ENCODE assay signal across 1 cellular context in genomic region chr14:76424359-76424758, GRCh38.
TF ChIP-seq lines count a peak whose summit lies in the region.

No MANE protein-coding gene starts in this region.

TF ChIP-seq in GM23338, 12 proteins besides CTCF, POLR2A, EP300 and RAD21 (continued from another document):
- TF ChIP-seq ZNF462 (CRISPR knock-in tag; IDR thresholded peaks at IDR 0.05), result no peak
- TF ChIP-seq ZNF331 (CRISPR knock-in tag; IDR thresholded peaks at IDR 0.05; ENCODE audit: low read depth), result no peak
- no peak for TF ChIP-seq ZNF114 (CRISPR knock-in tag; IDR thresholded peaks at IDR 0.05)
- no peak for TF ChIP-seq REST (IDR thresholded peaks at IDR 0.05; ENCODE audit: unreplicated experiment)
- no peak for TF ChIP-seq POLR2AphosphoS5 (IDR thresholded peaks at IDR 0.05; ENCODE audit: low read depth)
- TF ChIP-seq ETS1 (IDR thresholded peaks at IDR 0.05), result no peak
- no peak for TF ChIP-seq JUNB (IDR thresholded peaks at IDR 0.05; ENCODE audit: unreplicated experiment)
- no peak for TF ChIP-seq EZH2 (IDR thresholded peaks at IDR 0.05; ENCODE audit: low read depth, unreplicated experiment)
- TF ChIP-seq STAT1 (IDR thresholded peaks at IDR 0.05; ENCODE audit: unreplicated experiment), result no peak
- TF ChIP-seq NANOG (IDR thresholded peaks at IDR 0.05; ENCODE audit: borderline replicate concordance), result no peak
TF ChIP-seq in GM23338: peak in this region for 0.
